ENCODE assay signal across 24 cellular contexts in genomic region chr19:17655751-17656480, GRCh38. TPM values are rescaled to one million over a fixed set of nuclear protein-coding genes. Genes with fewer than 3 reads are reported as not detected.
DNase-seq lines count a peak whose midpoint lies in the region; ATAC-seq, FAIRE-seq and TF ChIP-seq lines count a peak whose summit lies in the region.
"Had no signal": no experiment of that assay in that cellular context is flagged by ENCODE, and none has a peak within 500 bp of the region (broad histone marks: within the 10 kb centered on the region; RNA-seq: fewer than 3 reads in every experiment).

No MANE protein-coding gene starts in this region.

- H3K79me2 ChIP-seq in H9 (ENCODE audit: insufficient read depth, low read length) = no peaks in the 10 kb centered on the region; the same call in 1 of the 2 replicates
- H3K79me2 ChIP-seq in HepG2 (ENCODE audit: insufficient read depth, low read length) = no peaks in the 10 kb centered on the region

- H4K5ac ChIP-seq in H9 (ENCODE audit: insufficient read length, low read depth, low read length) = no peak overlapping the region

- TF ChIP-seq EP300 in HepG2 (IDR thresholded peaks at IDR 0.05; ENCODE audit: low read depth in 2 of 2, low read length in 2 of 2) (no peak), HepG2 (CRISPR knock-in tag; IDR thresholded peaks at IDR 0.05; ENCODE audit: borderline replicate concordance) (no peak)

- peak overlapping the region in 2 of 3 experiments; percentile 31 to 61; a peak in 3 of 6 replicates for H3K4me3 ChIP-seq in HepG2 (replicated peaks in 1 of 3; ENCODE audit: insufficient read depth in 1 of 3, low read depth in 2 of 3, low read length in 3 of 3)
- H3K4me3 ChIP-seq: Peyer's patch, SJCRH30 had no signal

- H3K4me1 ChIP-seq in H9 (ENCODE audit: insufficient read depth, low read length) (no peaks in the 10 kb centered on the region), HepG2 (ENCODE audit: insufficient read depth, low read length) (peaks cover 13% of the 10 kb centered on the region)
- H3K4me1 ChIP-seq: Peyer's patch, SJCRH30 had no signal

- H3K9ac ChIP-seq in H9 (ENCODE audit: extremely low read depth, insufficient read length, low read length) = no peak overlapping the region
- no peak overlapping the region for H3K9ac ChIP-seq in HepG2 (ENCODE audit: insufficient read depth, low read depth, low read length)
- H3K9ac ChIP-seq: KMS-11 had no signal

- H2AFZ ChIP-seq in H9 (ENCODE audit: low read length) = no peak overlapping the region
- H2AFZ ChIP-seq in HepG2 (ENCODE audit: low read length) = no peak overlapping the region

- H4K20me1 ChIP-seq in H9 (ENCODE audit: control insufficient read depth, insufficient read depth, insufficient read length) (no peaks in the 10 kb centered on the region), HepG2 (ENCODE audit: insufficient read depth, low read length) (no peaks in the 10 kb centered on the region)

- BruUV-seq in HepG2 (replicated peaks; lab: Mats Ljungman, UMichigan) = no TSS peak

- no peak overlapping the region for H2AK5ac ChIP-seq in H9 (ENCODE audit: insufficient read length, low read length)

- intact Hi-C loops in HepG2 (cut with micrococcal nuclease; ENCODE audit: unreplicated experiment) = no loop called here
- intact Hi-C loops in activated T-helper 2 cell treated with anti-CD3 and anti-CD28 coated beads, Interferon-gamma antibody, Interleukin-2, Interleukin-4, amounts not matched to agents 10 μg/mL and 5 μg/mL and 100 μg/mL, durations not matched to agents 14 hours and 24 hours and 36 hours (cut with micrococcal nuclease) = no loop called here

- peaks cover 9 to 13% of the 10 kb centered on the region in 2 experiments for H3K4me1 Mint-ChIP-seq in H9
- no peaks in the 10 kb centered on the region for H3K4me1 Mint-ChIP-seq in activated T-helper 17 cell treated with anti-CD3 and anti-CD28 coated beads, Interleukin-2, amount 50 U/mL, for 72 hours
- no peaks in the 10 kb centered on the region for H3K4me1 Mint-ChIP-seq in activated T-helper 2 cell treated with anti-CD3 and anti-CD28 coated beads, Interferon-gamma antibody, Interleukin-2, Interleukin-4, amounts not matched to agents 10 μg/mL and 5 μg/mL and 100 μg/mL, durations not matched to agents 14 hours and 24 hours and 36 hours (ENCODE audit: low read depth)
- H3K4me1 Mint-ChIP-seq: CD8-positive, alpha-beta memory T cell had no signal

- H3K9me3 Mint-ChIP-seq in H9 = peaks cover 0 to 3% of the 10 kb centered on the region in 2 experiments; a peak in 3 of 5 replicates
- H3K9me3 Mint-ChIP-seq in activated T-helper 17 cell treated with anti-CD3 and anti-CD28 coated beads, Interleukin-2, amount 50 U/mL, for 72 hours = no peaks in the 10 kb centered on the region
- no peaks in the 10 kb centered on the region for H3K9me3 Mint-ChIP-seq in activated T-helper 2 cell treated with anti-CD3 and anti-CD28 coated beads, Interferon-gamma antibody, Interleukin-2, Interleukin-4, amounts not matched to agents 10 μg/mL and 5 μg/mL and 100 μg/mL, durations not matched to agents 14 hours and 24 hours and 36 hours
- H3K9me3 Mint-ChIP-seq: CD8-positive, alpha-beta memory T cell had no signal

- H3K4me2 ChIP-seq in H9 (ENCODE audit: insufficient read depth, insufficient read length, low read length) = no peak overlapping the region
- H3K4me2 ChIP-seq in HepG2 (ENCODE audit: low read depth, low read length) = peak overlapping the region; percentile 71
- H3K4me2 ChIP-seq: KMS-11 had no signal

- no peak overlapping the region for H3K18ac ChIP-seq in H9 (ENCODE audit: insufficient read length, low read depth, low read length)

- no CpG with 5 or more reads among the region's 25 CpGs for WGBS in H9 (ENCODE audit: extremely low coverage, insufficient read length, low lambda C conversion rate)
- 4% methylated on average over 18 of the region's 25 CpGs for WGBS in HepG2 (ENCODE audit: low lambda C conversion rate)

- H3K79me1 ChIP-seq in H9 (ENCODE audit: insufficient read depth, low read depth, low read length, poor library complexity, severe bottlenecking) = no peaks in the 10 kb centered on the region

- H2BK120ac ChIP-seq in H9 (ENCODE audit: low read depth, low read length, poor library complexity, severe bottlenecking) = no peak overlapping the region

- no peak overlapping the region for H3K56ac ChIP-seq in H9 (ENCODE audit: insufficient read length, low read depth, low read length)

- no peak overlapping the region for H3K14ac ChIP-seq in H9 (ENCODE audit: insufficient read depth, low read length)

- TF ChIP-seq CTCF in 22Rv1 (IDR thresholded peaks at IDR 0.05) = no peak
- no peak for TF ChIP-seq CTCF in H9 (conservative IDR thresholded peaks at IDR 0.05)
- TF ChIP-seq CTCF in HepG2 (CRISPR knock-in tag; IDR thresholded peaks at IDR 0.05) = no peak

- no peak overlapping the region for H3T11ph ChIP-seq in H9 (ENCODE audit: low read length)

- H3K27ac Mint-ChIP-seq in H9 = peak overlapping the region in 2 of 3 experiments; percentile 62 to 94; a peak in 2 of 7 replicates
- H3K27ac Mint-ChIP-seq in activated T-helper 17 cell treated with anti-CD3 and anti-CD28 coated beads, Interleukin-2, amount 50 U/mL, for 72 hours = peak overlapping the region; percentile 71
- no peak overlapping the region for H3K27ac Mint-ChIP-seq in activated T-helper 2 cell treated with anti-CD3 and anti-CD28 coated beads, Interferon-gamma antibody, Interleukin-2, Interleukin-4, amounts not matched to agents 10 μg/mL and 5 μg/mL and 100 μg/mL, durations not matched to agents 14 hours and 24 hours and 36 hours

- H3K9me3 ChIP-seq in H9 (ENCODE audit: control insufficient read depth, low read depth, low read length) = no peaks in the 10 kb centered on the region
- no peaks in the 10 kb centered on the region for H3K9me3 ChIP-seq in HepG2 (ENCODE audit: low read length)
- H3K9me3 ChIP-seq: Peyer's patch had no signal

- no peak overlapping the region for H4K91ac ChIP-seq in H9 (ENCODE audit: insufficient read length, low read depth, low read length)

- CTCF ChIA-PET in HepG2 (lab: Yijun Ruan, JAX; ENCODE audit: low intra/inter-chr PET ratio, low total read pairs) = no interaction called here

- H3K36me3 Mint-ChIP-seq in H9 (ENCODE audit: insufficient read depth in 1 of 3, low read depth in 3 of 3) = peaks cover 45 to 49% (median 46%) of the 10 kb centered on the region in 3 experiments
- H3K36me3 Mint-ChIP-seq in activated T-helper 17 cell treated with anti-CD3 and anti-CD28 coated beads, Interleukin-2, amount 50 U/mL, for 72 hours (ENCODE audit: low read depth) = no peaks in the 10 kb centered on the region
- H3K36me3 Mint-ChIP-seq in activated T-helper 2 cell treated with anti-CD3 and anti-CD28 coated beads, Interferon-gamma antibody, Interleukin-2, Interleukin-4, amounts not matched to agents 10 μg/mL and 5 μg/mL and 100 μg/mL, durations not matched to agents 14 hours and 24 hours and 36 hours (ENCODE audit: low read depth) = no peaks in the 10 kb centered on the region
- H3K36me3 Mint-ChIP-seq: CD8-positive, alpha-beta memory T cell had no signal

- no peaks in the 10 kb centered on the region for H3K27me3 Mint-ChIP-seq in H9 (ENCODE audit: low read depth)
- peaks cover 5% of the 10 kb centered on the region for H3K27me3 Mint-ChIP-seq in activated T-helper 17 cell treated with anti-CD3 and anti-CD28 coated beads, Interleukin-2, amount 50 U/mL, for 72 hours
- H3K27me3 Mint-ChIP-seq in activated T-helper 2 cell treated with anti-CD3 and anti-CD28 coated beads, Interferon-gamma antibody, Interleukin-2, Interleukin-4, amounts not matched to agents 10 μg/mL and 5 μg/mL and 100 μg/mL, durations not matched to agents 14 hours and 24 hours and 36 hours (ENCODE audit: low read depth) = no peaks in the 10 kb centered on the region

- in situ Hi-C loops in HepG2 (cut with HindIII; ENCODE audit: extremely low pct_ligation_motif_present, low pct_unique_long_range_greater_than_20kb) = no loop called here

- H4K8ac ChIP-seq in H9 (replicated peaks; ENCODE audit: insufficient read length, low read depth, low read length) = no peak overlapping the region

- TF ChIP-seq RAD21 in HepG2 (CRISPR knock-in tag; IDR thresholded peaks at IDR 0.05) = no peak

- ATAC-seq in activated T-helper 17 cell treated with anti-CD3 and anti-CD28 coated beads, Interleukin-2, amount 50 U/mL, for 72 hours (replicated peaks) = no peak
- peak; percentile 88 for ATAC-seq in HepG2
- ATAC-seq in GM19324 (IDR thresholded peaks at IDR 0.05; ENCODE audit: low FRiP score, unreplicated experiment) = no peak
- ATAC-seq in HG02938 (IDR thresholded peaks at IDR 0.05; ENCODE audit: unreplicated experiment) = no peak
- ATAC-seq: SK-N-SH treated with all-trans-retinoic acid at 6 μM for 48 hours had no signal

- no peaks in the 10 kb centered on the region for H3K36me3 ChIP-seq in HepG2 (replicated peaks in 1 of 2; ENCODE audit: control insufficient read depth in 1 of 2, insufficient read depth in 2 of 2, low read length in 2 of 2)
- H3K36me3 ChIP-seq: Peyer's patch, SJCRH30 had no signal

- no peak overlapping the region for H2BK20ac ChIP-seq in H9 (ENCODE audit: low read depth, low read length, poor library complexity, severe bottlenecking)

- H3K4ac ChIP-seq in H9 (ENCODE audit: low read depth, low read length) = no peak overlapping the region

- POLR2A ChIA-PET in HepG2 (lab: Yijun Ruan, JAX) = no interaction called here

- H2BK15ac ChIP-seq in H9 (ENCODE audit: low read depth, low read length) = no peak overlapping the region

- H2BK12ac ChIP-seq in H9 (ENCODE audit: insufficient read length, low read depth, low read length) = no peak overlapping the region

- H3K23me2 ChIP-seq in H9 (ENCODE audit: insufficient read length, low read depth, low read length, poor library complexity, severe bottlenecking) = no peaks in the 10 kb centered on the region

- no peak overlapping the region for H3K4me3 Mint-ChIP-seq in H9
- no peak overlapping the region for H3K4me3 Mint-ChIP-seq in activated T-helper 17 cell treated with anti-CD3 and anti-CD28 coated beads, Interleukin-2, amount 50 U/mL, for 72 hours
- no peak overlapping the region for H3K4me3 Mint-ChIP-seq in activated T-helper 2 cell treated with anti-CD3 and anti-CD28 coated beads, Interferon-gamma antibody, Interleukin-2, Interleukin-4, amounts not matched to agents 10 μg/mL and 5 μg/mL and 100 μg/mL, durations not matched to agents 14 hours and 24 hours and 36 hours (ENCODE audit: low read depth)
- H3K4me3 Mint-ChIP-seq: CD8-positive, alpha-beta memory T cell had no signal

- DNase-seq in H9 (no peak), HepG2 (ENCODE audit: low spot score) (no peak), urothelium cell line (ENCODE audit: low spot score) (no peak)
- DNase-seq in activated T-helper 2 cell treated with anti-CD3 and anti-CD28 coated beads, Interferon-gamma antibody, Interleukin-2, Interleukin-4, amounts not matched to agents 10 μg/mL and 5 μg/mL and 100 μg/mL, durations not matched to agents 14 hours and 24 hours and 36 hours (ENCODE audit: low spot score) = no peak
- DNase-seq: C1 segment of cervical spinal cord; CD8-positive, alpha-beta memory T cell; DMS 273 treated with DMSO at 0.1 percent for 48 hours; DMS79; EL; GF-D8; IMR-90; NCI-H1048; NCI-H1694; NCI-H2029 treated with DMSO at 0.1 percent for 48 hours; NCI-H2227 treated with DMSO at 0.1 percent for 48 hours; Peyer's patch; SJCRH30 had no signal

- no peak for TF ChIP-seq POLR2A in HepG2 (IDR thresholded peaks at IDR 0.05; ENCODE audit: insufficient read depth in 1 of 2, low read depth in 2 of 2, low read length in 2 of 2)

- H2BK5ac ChIP-seq in H9 (ENCODE audit: insufficient read length, low read length) = no peak overlapping the region

- no peak for FAIRE-seq in HepG2 (lab: Jason Lieb, UNC)
- no peak for FAIRE-seq in urothelium cell line (lab: Jason Lieb, UNC)
- FAIRE-seq: HTR-8/SVneo had no signal

- no peak overlapping the region for H3K23ac ChIP-seq in H9 (ENCODE audit: insufficient read length, low read depth, low read length)

- peak overlapping the region; percentile 58 for H3K27ac ChIP-seq in 22Rv1
- H3K27ac ChIP-seq in H9 (ENCODE audit: insufficient read length, low read depth, low read length) = no peak overlapping the region
- H3K27ac ChIP-seq in HepG2 (ENCODE audit: extremely low read length, insufficient read depth, low read length) = no peak overlapping the region
- H3K27ac ChIP-seq: KMS-11, Peyer's patch, SJCRH30 had no signal

- H3K27me3 ChIP-seq in H9 (ENCODE audit: insufficient read depth, low read length) = no peaks in the 10 kb centered on the region
- peaks cover 0 to 6% of the 10 kb centered on the region in 2 experiments; a peak in 2 of 5 replicates for H3K27me3 ChIP-seq in HepG2 (ENCODE audit: control insufficient read depth in 1 of 2, insufficient read depth in 2 of 2, low read length in 2 of 2)
- H3K27me3 ChIP-seq: Peyer's patch, SJCRH30 had no signal

RNA-seq across cellular contexts. Expression of gene UNC13A, which starts 32.2 kb away (rescaled TPM):
- total RNA-seq in H9 (2021) (21.6 and 22.2 TPM in 2 replicates), HepG2 (2016; rRNA removed; fragmentation: Illumina TruSeq; extraction: Trizol) (0.07 and 0.11 TPM in 2 replicates)
- total RNA-seq in activated T-helper 17 cell treated with anti-CD3 and anti-CD28 coated beads, Interleukin-2, amount 50 U/mL, for 72 hours = under 1 TPM; 0.16 to 0.45 TPM
- not detected in 2 replicates for total RNA-seq in HepG2 (2016; cell fraction: cytosol; rRNA removed; fragmentation: Illumina TruSeq; extraction: Trizol; ENCODE audit: low read depth)
- 0.09 TPM in 2 replicates for total RNA-seq in HepG2 (2016; cell fraction: insoluble cytoplasmic fraction; rRNA removed; fragmentation: Illumina TruSeq; extraction: Trizol)
- 0.03 and 0.06 TPM in 2 replicates for total RNA-seq in HepG2 (2016; cell fraction: membrane; rRNA removed; fragmentation: Illumina TruSeq; extraction: Trizol)
- total RNA-seq in HepG2 (2016; cell fraction: nucleus; rRNA removed; fragmentation: Illumina TruSeq; extraction: Trizol) = 0.09 and 0.16 TPM in 2 replicates
- 0.34 and 0.45 TPM in 2 replicates for polyA plus RNA-seq in HepG2 (2011; rRNA removed)
- 0.09 and 0.10 TPM in 2 replicates for polyA plus RNA-seq in HepG2 (2011; cell fraction: cytosol; rRNA removed)
- 1.7 and 2.0 TPM in 2 replicates for polyA plus RNA-seq in HepG2 (2011; cell fraction: nucleus; rRNA removed)
- polyA plus RNA-seq in HepG2 (2012) = 0.17 and 0.20 TPM in 2 replicates
- polyA plus RNA-seq in HepG2 (2016; cell fraction: cytosol; fragmentation: Illumina TruSeq; extraction: Trizol; ENCODE audit: low read depth) = not detected in 2 replicates
- 0.05 and 0.14 TPM in 2 replicates for polyA plus RNA-seq in HepG2 (2016; cell fraction: insoluble cytoplasmic fraction; fragmentation: Illumina TruSeq; extraction: Trizol; ENCODE audit: low read depth)
- polyA plus RNA-seq in HepG2 (2016; cell fraction: membrane; fragmentation: Illumina TruSeq; extraction: Trizol; ENCODE audit: low read depth) = 0.02 TPM in 1 of 2 replicates, not detected in the other
- polyA plus RNA-seq in HepG2 (2016; cell fraction: nucleus; fragmentation: Illumina TruSeq; extraction: Trizol; ENCODE audit: insufficient read depth, low read depth) = 0.40 and 0.84 TPM in 2 replicates
- polyA minus RNA-seq in HepG2 (2011; rRNA and poly(A)+ RNA removed; ENCODE audit: low replicate concordance) = 0.24 and 0.63 TPM in 2 replicates
- polyA minus RNA-seq in HepG2 (2011; cell fraction: cytosol; rRNA and poly(A)+ RNA removed) = 0.18 and 0.30 TPM in 2 replicates
- 0.62 and 1.2 TPM in 2 replicates for polyA minus RNA-seq in HepG2 (2011; cell fraction: nucleus; rRNA and poly(A)+ RNA removed)
- 0.02 TPM in 1 of 2 replicates, not detected in the other for total RNA-seq in activated T-helper 2 cell treated with anti-CD3 and anti-CD28 coated beads, Interferon-gamma antibody, Interleukin-2, Interleukin-4, amounts not matched to agents 10 μg/mL and 5 μg/mL and 100 μg/mL, durations not matched to agents 14 hours and 24 hours and 36 hours
- total RNA-seq: CD8-positive, alpha-beta memory T cell had no signal
- polyA plus RNA-seq: CD8-positive, alpha-beta memory T cell had no signal

Comparison
In these comparisons a context has a peak if more than half of its experiments do, and no peak if none do; other contexts are left out.
1. RNA of gene UNC13A, which starts 32.2 kb away (total RNA-seq): 21.6 to 22.2 TPM in H9; 0.16 to 0.45 TPM in activated T-helper 17 cell treated with anti-CD3 and anti-CD28 coated beads, Interleukin-2, amount 50 U/mL, for 72 hours, 0.03 to 0.16 TPM in HepG2 and 0.02 TPM in activated T-helper 2 cell treated with anti-CD3 and anti-CD28 coated beads, Interferon-gamma antibody, Interleukin-2, Interleukin-4, amounts not matched to agents 10 μg/mL and 5 μg/mL and 100 μg/mL, durations not matched to agents 14 hours and 24 hours and 36 hours; every median in the first group is over 10 times any median in the second.